Comparison of ENCODE assay signal across 8 cellular contexts in genomic region chr2:96868555-96869280, GRCh38. TPM values are rescaled to one million over a fixed set of nuclear protein-coding genes. Genes with fewer than 3 reads are reported as not detected.
DNase-seq lines count a peak whose midpoint lies in the region; ATAC-seq and TF ChIP-seq lines count a peak whose summit lies in the region.

No MANE protein-coding gene starts in this region.

- DNase-seq in EL (peak; percentile 92), H7 (peak; percentile 97), NCI-H1694 treated with DMSO at 0.1 percent for 48 hours (lab: John Stamatoyannopoulos, UW) (peak; percentile 33), WERI-Rb-1 (peak; percentile 91), kidney tubule cell (ENCODE audit: low spot score) (peak; percentile 90)
- peak; percentile 83 for DNase-seq in stimulated activated CD4-positive, alpha-beta T cell treated with anti-CD3 and anti-CD28 coated beads, Interleukin-15, amount 100 ng/mL, for 24 hours

- H3K9me3 ChIP-seq in WERI-Rb-1 (ENCODE audit: severe bottlenecking) = no peaks in the 10 kb centered on the region

- peak overlapping the region; percentile 98 for H3K27ac ChIP-seq in WERI-Rb-1
- peak overlapping the region; percentile 91 for H3K27ac ChIP-seq in cingulate gyrus (ENCODE audit: low read depth, low read length)

- peaks cover 2% of the 10 kb centered on the region; the same call in 1 of the 2 replicates for H3K27me3 ChIP-seq in H7 (ENCODE audit: control insufficient read depth, insufficient read depth, low read length)
- no peaks in the 10 kb centered on the region for H3K27me3 ChIP-seq in WERI-Rb-1 (ENCODE audit: insufficient read depth, low read depth, severe bottlenecking)

- ATAC-seq in HG02840 (IDR thresholded peaks at IDR 0.05; ENCODE audit: low FRiP score, unreplicated experiment) = no peak

- H3K36me3 ChIP-seq in H7 (replicated peaks; ENCODE audit: control insufficient read depth, insufficient read depth, low read length) (peaks cover 38% of the 10 kb centered on the region), WERI-Rb-1 (peaks cover 50% of the 10 kb centered on the region)

- H3K4me3 ChIP-seq in H7 (ENCODE audit: insufficient read depth, low read depth, low read length) (peak overlapping the region; percentile 95), WERI-Rb-1 (ENCODE audit: low read depth, low read length) (peak overlapping the region; percentile 79)

- TF ChIP-seq CTCF in WERI-Rb-1 (IDR thresholded peaks at IDR 0.05; ENCODE audit: low read depth, low read length) = peak; percentile 75

RNA-seq across cellular contexts. Expression of gene SEMA4C, which starts 1.2 kb away (rescaled TPM):
- 89.1 and 100 TPM in 2 replicates for total RNA-seq in H7 (2014; rRNA removed; shearing (Covaris generic))

RNA-seq across cellular contexts. Expression of gene ANKRD39, which starts 10.9 kb away (rescaled TPM):
- total RNA-seq in H7 (2014; rRNA removed; shearing (Covaris generic)) = 13.1 and 13.5 TPM in 2 replicates

RNA-seq across cellular contexts. Expression of gene ANKRD23, which starts 24.9 kb away (rescaled TPM):
- 2.5 and 4.4 TPM in 2 replicates for total RNA-seq in H7 (2014; rRNA removed; shearing (Covaris generic))

RNA-seq across cellular contexts. Expression of gene CNNM3, which starts 52.6 kb away (rescaled TPM):
- total RNA-seq in H7 (2014; rRNA removed; shearing (Covaris generic)) = 13.8 and 19.3 TPM in 2 replicates

Comparison
In these comparisons a context has a peak if more than half of its experiments do, and no peak if none do; other contexts are left out.
1. DNase-seq: peak in every context shown above with its lines; median percentile 97 in H7; 92 in EL; 91 in WERI-Rb-1; 90 in kidney tubule cell; 83 in stimulated activated CD4-positive, alpha-beta T cell treated with anti-CD3 and anti-CD28 coated beads, Interleukin-15, amount 100 ng/mL, for 24 hours; 33 in NCI-H1694 treated with DMSO at 0.1 percent for 48 hours.